Comparison of ENCODE assay signal across 10 cellular contexts in the genomic region with DNA sequence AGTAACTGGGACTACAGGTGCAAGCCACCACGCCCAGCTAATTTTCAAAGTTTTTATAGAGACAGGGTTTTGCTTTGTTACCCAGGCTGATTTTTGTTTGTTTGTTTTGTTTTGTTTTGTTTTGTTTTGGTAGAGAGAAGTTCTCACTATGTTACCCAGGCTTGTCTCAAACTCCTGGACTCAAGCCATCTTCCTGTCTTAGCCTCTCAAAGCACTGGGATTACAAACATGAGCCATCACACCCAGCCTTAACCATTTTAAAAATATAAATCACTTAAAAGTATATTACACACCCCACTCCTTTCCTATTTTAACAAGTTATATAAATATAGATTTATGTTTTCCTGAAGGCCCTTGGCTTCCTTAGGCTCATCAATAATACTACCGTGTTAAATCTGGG. TPM values are rescaled to one million over a fixed set of nuclear protein-coding genes. Genes with fewer than 3 reads are reported as not detected.
A peak's percentile ranks its signal among the peaks of the same experiment; 100 is the strongest.
DNase-seq lines count a peak whose midpoint lies in the region; ATAC-seq, FAIRE-seq and TF ChIP-seq lines count a peak whose summit lies in the region.
"Had no signal": no experiment of that assay in that cellular context is flagged by ENCODE, and none has a peak within 500 bp of the region (broad histone marks: within the 10 kb centered on the region; RNA-seq: fewer than 3 reads in every experiment).

No MANE protein-coding gene starts in this region.

- no peak for DNase-seq in GM12892 (ENCODE audit: insufficient read length)
- no peak for DNase-seq in activated B cell treated with CpG ODN at 0.5 μM for 24 hours
- peak in 1 of 2 donors; percentile 28 for DNase-seq in heart right ventricle
- no peak for DNase-seq in SIG-M5 treated with dmso at 0.1 percent for 504 hours (lab: John Stamatoyannopoulos, UW; ENCODE audit: unreplicated experiment)
- no peak for DNase-seq in activated CD4-positive, alpha-beta T cell treated with anti-CD3 and anti-CD28 coated beads for 1 hour
- no peak for DNase-seq in NCI-H510A (lab: John Stamatoyannopoulos, UW)
- DNase-seq: NCI-H345, SHP77 treated with DMSO at 0.1 percent for 48 hours had no signal

- no peaks in the 10 kb centered on the region for H3K27me3 ChIP-seq in heart right ventricle
- H3K27me3 ChIP-seq: body of pancreas had no signal

- H3K36me3 Mint-ChIP-seq in activated B cell treated with CpG ODN at 0.5 μM for 24 hours (ENCODE audit: low read depth): no peaks in the 10 kb centered on the region
- no peaks in the 10 kb centered on the region for H3K36me3 Mint-ChIP-seq in stimulated activated memory B cell treated with anti-CD40 and anti-IgM and Interleukin-4, amounts not matched to agents 10 μg/mL and 1 μg/mL and 100 μg/mL, for 72 hours

- no peak overlapping the region for H3K4me3 Mint-ChIP-seq in activated B cell treated with CpG ODN at 0.5 μM for 24 hours
- H3K4me3 Mint-ChIP-seq in stimulated activated memory B cell treated with anti-CD40 and anti-IgM and Interleukin-4, amounts not matched to agents 10 μg/mL and 1 μg/mL and 100 μg/mL, for 72 hours: no peak overlapping the region

- peak; percentile 58 for FAIRE-seq in GM12892 (lab: Jason Lieb, UNC)

- H3K4me1 ChIP-seq in heart right ventricle: peaks cover 0 to 50% (median 22%) of the 10 kb centered on the region in 9 donors
- H3K4me1 ChIP-seq: body of pancreas had no signal

- peak overlapping the region; percentile 19 to 86 (median 77) for H3K27ac ChIP-seq in heart right ventricle

- H3K27ac Mint-ChIP-seq in activated B cell treated with CpG ODN at 0.5 μM for 24 hours: peak overlapping the region; percentile 78
- H3K27ac Mint-ChIP-seq in stimulated activated memory B cell treated with anti-CD40 and anti-IgM and Interleukin-4, amounts not matched to agents 10 μg/mL and 1 μg/mL and 100 μg/mL, for 72 hours: peak overlapping the region; percentile 82

- no peaks in the 10 kb centered on the region for H3K9me3 Mint-ChIP-seq in activated B cell treated with CpG ODN at 0.5 μM for 24 hours
- no peaks in the 10 kb centered on the region for H3K9me3 Mint-ChIP-seq in stimulated activated memory B cell treated with anti-CD40 and anti-IgM and Interleukin-4, amounts not matched to agents 10 μg/mL and 1 μg/mL and 100 μg/mL, for 72 hours

- 30 to 39% methylated on average over 2 of the region's 2 CpGs for WGBS in heart right ventricle, 2 donors

- H3K36me3 ChIP-seq in heart right ventricle: no peaks in the 10 kb centered on the region

- peaks cover 18% of the 10 kb centered on the region for H3K4me1 Mint-ChIP-seq in activated B cell treated with CpG ODN at 0.5 μM for 24 hours
- H3K4me1 Mint-ChIP-seq in stimulated activated memory B cell treated with anti-CD40 and anti-IgM and Interleukin-4, amounts not matched to agents 10 μg/mL and 1 μg/mL and 100 μg/mL, for 72 hours: peaks cover 13% of the 10 kb centered on the region

- POLR2A ChIA-PET in activated B cell treated with CpG ODN at 0.5 μM for 24 hours (lab: Charles Lee): no interaction called here

- CTCF ChIA-PET in activated B cell treated with CpG ODN at 0.5 μM for 24 hours (lab: Charles Lee): interaction anchor here (1.0 to 1.1 kb wide), 2 partner anchors 19 to 185 kb away, joined by 3 read pairs; partner anchors contain the start of gene CMTM7

- TF ChIP-seq CTCF in activated B cell treated with CpG ODN at 0.5 μM for 24 hours (IDR thresholded peaks at IDR 0.05) (no peak), heart right ventricle (IDR thresholded peaks at IDR 0.05) (no peak)

- no peak for TF ChIP-seq POLR2A in GM12892 (IDR thresholded peaks at IDR 0.05; ENCODE audit: low read depth, low read length)

- intact Hi-C loops in activated B cell treated with CpG ODN at 0.5 μM for 24 hours (cut with micrococcal nuclease) (loop anchor here (10.0 kb wide), 1 partner anchor 858 kb away; no protein-coding TSS in a partner anchor), heart right ventricle (cut with DNase I) (loop anchor here in 4 of 10 donors (10.0 kb wide), 3 partner anchors 62 to 88 kb away; partner anchors contain the start of gene CMTM6 (in 3 of the 4))

- peak overlapping the region in 8 of 10 donors; percentile 4 to 40 (median 34) for H3K4me3 ChIP-seq in heart right ventricle
- H3K4me3 ChIP-seq: body of pancreas had no signal

- H3K27me3 Mint-ChIP-seq in activated B cell treated with CpG ODN at 0.5 μM for 24 hours: no peaks in the 10 kb centered on the region
- no peaks in the 10 kb centered on the region for H3K27me3 Mint-ChIP-seq in stimulated activated memory B cell treated with anti-CD40 and anti-IgM and Interleukin-4, amounts not matched to agents 10 μg/mL and 1 μg/mL and 100 μg/mL, for 72 hours

- peaks cover 0 to 5% (median 0%) of the 10 kb centered on the region in 11 donors for H3K9me3 ChIP-seq in heart right ventricle
- H3K9me3 ChIP-seq: body of pancreas had no signal

- ATAC-seq in activated B cell treated with CpG ODN at 0.5 μM for 24 hours (ENCODE audit: low read depth) (no peak), heart right ventricle (peak; percentile 43 to 82 (median 65))
- ATAC-seq in stimulated activated memory B cell treated with anti-CD40 and anti-IgM and Interleukin-4, amounts not matched to agents 10 μg/mL and 1 μg/mL and 100 μg/mL, for 72 hours: no peak
- ATAC-seq: body of pancreas had no signal

RNA-seq across cellular contexts. Expression of gene DYNC1LI1, which starts 6.5 kb away (rescaled TPM):
- 21.8 TPM for polyA plus RNA-seq in GM12892 (2012; ENCODE audit: missing spikeins)
- total RNA-seq in activated B cell treated with CpG ODN at 0.5 μM for 24 hours (32.6 and 38.8 TPM in 2 replicates), heart right ventricle (10 to 100 TPM; 42.6 to 69.9 (median 54.0) TPM)
- 10 to 100 TPM; 23.4 to 41.4 TPM for polyA plus RNA-seq in heart right ventricle

Comparison
In these comparisons a context has a peak if more than half of its experiments do, and no peak if none do; other contexts are left out.
1. ATAC-seq: peak in heart right ventricle (8 of 8); none in activated B cell treated with CpG ODN at 0.5 μM for 24 hours (single experiment) and stimulated activated memory B cell treated with anti-CD40 and anti-IgM and Interleukin-4, amounts not matched to agents 10 μg/mL and 1 μg/mL and 100 μg/mL, for 72 hours (single experiment).